In genomic region chr9:114745879-114746550, GRCh38 we compare ENCODE assay signal across 2 cellular contexts.
TF ChIP-seq lines count a peak whose summit lies in the region.

No MANE protein-coding gene starts in this region.

TF ChIP-seq in H1, 55 proteins besides CTCF, POLR2A, EP300 and RAD21:
- no peak for TF ChIP-seq CBX8 (IDR thresholded peaks at IDR 0.05; ENCODE audit: borderline replicate concordance, low read depth, low read length)
- TF ChIP-seq RNF2 (IDR thresholded peaks at IDR 0.05; ENCODE audit: borderline replicate concordance, low read depth, low read length, missing control alignments, poor library complexity, severe bottlenecking): no peak
- no peak for TF ChIP-seq KDM1A (IDR thresholded peaks at IDR 0.05; ENCODE audit: borderline replicate concordance, low read length)
- TF ChIP-seq, protein P1, sequence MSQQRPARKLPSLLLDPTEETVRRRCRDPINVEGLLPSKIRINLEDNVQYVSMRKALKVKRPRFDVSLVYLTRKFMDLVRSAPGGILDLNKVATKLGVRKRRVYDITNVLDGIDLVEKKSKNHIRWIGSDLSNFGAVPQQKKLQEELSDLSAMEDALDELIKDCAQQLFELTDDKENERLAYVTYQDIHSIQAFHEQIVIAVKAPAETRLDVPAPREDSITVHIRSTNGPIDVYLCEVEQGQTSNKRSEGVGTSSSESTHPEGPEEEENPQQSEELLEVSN (IDR thresholded peaks at IDR 0.05): no peak
- no peak for TF ChIP-seq SIX5 (IDR thresholded peaks at IDR 0.05; ENCODE audit: low read depth, low read length)
- no peak for TF ChIP-seq CEBPB (IDR thresholded peaks at IDR 0.05; ENCODE audit: low read depth, low read length)
- TF ChIP-seq SIN3A (conservative IDR thresholded peaks at IDR 0.05 in 1 of 2, IDR thresholded peaks at IDR 0.05 in 1 of 2; ENCODE audit: low read depth in 1 of 2, low read length in 2 of 2): no peak
- no peak for TF ChIP-seq ASH2L (IDR thresholded peaks at IDR 0.05; ENCODE audit: low read length)
- no peak for TF ChIP-seq ATF2 (IDR thresholded peaks at IDR 0.05; ENCODE audit: low read length)
- no peak for TF ChIP-seq TBP (IDR thresholded peaks at IDR 0.05; ENCODE audit: low read depth, low read length)
- no peak for TF ChIP-seq RFX5 (IDR thresholded peaks at IDR 0.05; ENCODE audit: borderline replicate concordance, low read depth, low read length)
- TF ChIP-seq SRF (IDR thresholded peaks at IDR 0.05; ENCODE audit: low read depth, low read length): no peak
- no peak for TF ChIP-seq FOSL1 (IDR thresholded peaks at IDR 0.05; ENCODE audit: insufficient read depth, low read depth, low read length)
- TF ChIP-seq HDAC6 (IDR thresholded peaks at IDR 0.05; ENCODE audit: low read depth, low read length): no peak

TF ChIP-seq in SK-N-SH, 30 proteins besides CTCF, POLR2A, EP300 and RAD21:
- TF ChIP-seq MAX (IDR thresholded peaks at IDR 0.05; ENCODE audit: low read depth): no peak
- TF ChIP-seq SIN3A (IDR thresholded peaks at IDR 0.05; ENCODE audit: borderline replicate concordance, low read depth, low read length): no peak
- no peak for TF ChIP-seq GABPA (IDR thresholded peaks at IDR 0.05; ENCODE audit: low read depth)
- no peak for TF ChIP-seq MXI1 (IDR thresholded peaks at IDR 0.05; ENCODE audit: low read depth, low read length)
- TF ChIP-seq NRF1 (IDR thresholded peaks at IDR 0.05; ENCODE audit: low read depth, low read length): no peak
- no peak for TF ChIP-seq FOXM1 (IDR thresholded peaks at IDR 0.05; ENCODE audit: low read depth)
- no peak for TF ChIP-seq JUND (IDR thresholded peaks at IDR 0.05)
- TF ChIP-seq PBX3 (IDR thresholded peaks at IDR 0.05): no peak
- TF ChIP-seq ELF1 (IDR thresholded peaks at IDR 0.05): no peak
- no peak for TF ChIP-seq TCF12 (IDR thresholded peaks at IDR 0.05)
- TF ChIP-seq CHD2 (IDR thresholded peaks at IDR 0.05; ENCODE audit: low read length, partially characterized antibody): no peak
- TF ChIP-seq EZH2phosphoT487 (IDR thresholded peaks at IDR 0.05; ENCODE audit: borderline replicate concordance, low read depth): no peak
- no peak for TF ChIP-seq RXRA (IDR thresholded peaks at IDR 0.05; ENCODE audit: borderline replicate concordance, low read depth)
- no peak for TF ChIP-seq NFIC (IDR thresholded peaks at IDR 0.05; ENCODE audit: borderline replicate concordance)
- no peak for TF ChIP-seq GATA2 (CRISPR knock-in tag; IDR thresholded peaks at IDR 0.05)
- no peak for TF ChIP-seq YY1 (IDR thresholded peaks at IDR 0.05; ENCODE audit: low read depth)
TF ChIP-seq in SK-N-SH: peak in this region for 0.
